8 cellular contexts compared by ENCODE assay signal in genomic region chr21:44920694-44921604, GRCh38. TPM values are rescaled to one million over a fixed set of nuclear protein-coding genes. Genes with fewer than 3 reads are reported as not detected.
DNase-seq lines count a peak whose midpoint lies in the region; ATAC-seq and TF ChIP-seq lines count a peak whose summit lies in the region.

Gene ITGB2 (minus strand): TSS chr21:44920899. CDS start chr21:44910782, 10,117 bp downstream.

- peak; percentile 44 to 83 (median 53) for DNase-seq in CD4-positive, CD25-positive, alpha-beta regulatory T cell
- peak; percentile 86 for DNase-seq in SKM-1 (lab: John Stamatoyannopoulos, UW; ENCODE audit: unreplicated experiment)
- peak in 1 of 2 donors; percentile 36 for DNase-seq in central memory CD8-positive, alpha-beta T cell (ENCODE audit: low spot score in 2 of 2)
- DNase-seq in type B pancreatic cell (ENCODE audit: extremely low spot score, unreplicated experiment), result no peak
- no peak for DNase-seq in COLO668 (lab: John Stamatoyannopoulos, UW; ENCODE audit: unreplicated experiment)
- no peak for DNase-seq in osteocyte (ENCODE audit: extremely low spot score, unreplicated experiment)

- H3K27me3 ChIP-seq in CD4-positive, CD25-positive, alpha-beta regulatory T cell (ENCODE audit: control insufficient read depth, insufficient read depth, low read length), result no peaks in the 10 kb centered on the region
- no peaks in the 10 kb centered on the region for H3K27me3 ChIP-seq in neutrophil

- H3K4me1 Mint-ChIP-seq in CD4-positive, CD25-positive, alpha-beta regulatory T cell, result peaks cover 34 to 88% (median 60%) of the 10 kb centered on the region in 4 donors
- peaks cover 86% of the 10 kb centered on the region for H3K4me1 Mint-ChIP-seq in central memory CD8-positive, alpha-beta T cell
- H3K4me1 Mint-ChIP-seq in type B pancreatic cell (ENCODE audit: unreplicated experiment) (no peaks in the 10 kb centered on the region), osteocyte (ENCODE audit: unreplicated experiment) (peaks cover 6% of the 10 kb centered on the region)

- peak within 1 kb of the TSS; percentile 97 to 99 (median 99) for H3K27ac Mint-ChIP-seq in CD4-positive, CD25-positive, alpha-beta regulatory T cell
- H3K27ac Mint-ChIP-seq in central memory CD8-positive, alpha-beta T cell (ENCODE audit: low read depth), result peak within 1 kb of the TSS; percentile 97
- no peak within 1 kb of the TSS for H3K27ac Mint-ChIP-seq in type B pancreatic cell
- H3K27ac Mint-ChIP-seq in osteocyte (ENCODE audit: unreplicated experiment), result no peak within 1 kb of the TSS

- TF ChIP-seq CTCF in neutrophil (IDR thresholded peaks at IDR 0.05) (no peak), type B pancreatic cell (conservative IDR thresholded peaks at IDR 0.05) (no peak), osteocyte (IDR thresholded peaks at IDR 0.05) (no peak)

- no peaks in the 10 kb centered on the region for H3K27me3 Mint-ChIP-seq in CD4-positive, CD25-positive, alpha-beta regulatory T cell
- no peaks in the 10 kb centered on the region for H3K27me3 Mint-ChIP-seq in central memory CD8-positive, alpha-beta T cell
- peaks cover 56% of the 10 kb centered on the region for H3K27me3 Mint-ChIP-seq in type B pancreatic cell
- H3K27me3 Mint-ChIP-seq in osteocyte (ENCODE audit: unreplicated experiment), result peaks cover 28% of the 10 kb centered on the region

- H3K4me1 ChIP-seq in CD4-positive, CD25-positive, alpha-beta regulatory T cell (ENCODE audit: control insufficient read depth, insufficient read depth, low read length, poor library complexity, severe bottlenecking), result peaks cover 90% of the 10 kb centered on the region
- peaks cover 83 to 88% of the 10 kb centered on the region in 2 experiments for H3K4me1 ChIP-seq in neutrophil (ENCODE audit: control insufficient read depth in 1 of 2, insufficient read depth in 1 of 2, low read depth in 1 of 2, low read length in 1 of 2)

- H3K36me3 Mint-ChIP-seq in CD4-positive, CD25-positive, alpha-beta regulatory T cell, result peaks cover 11% of the 10 kb centered on the region
- H3K36me3 Mint-ChIP-seq in central memory CD8-positive, alpha-beta T cell (ENCODE audit: insufficient read depth), result peaks cover 35% of the 10 kb centered on the region
- H3K36me3 Mint-ChIP-seq in type B pancreatic cell, result no peaks in the 10 kb centered on the region
- H3K36me3 Mint-ChIP-seq in osteocyte (ENCODE audit: unreplicated experiment), result peaks cover 4% of the 10 kb centered on the region

- H3K27ac ChIP-seq in CD4-positive, CD25-positive, alpha-beta regulatory T cell (ENCODE audit: insufficient read depth, low read length, poor library complexity, severe bottlenecking), result peak within 1 kb of the TSS; percentile 78
- peak within 1 kb of the TSS; percentile 99 for H3K27ac ChIP-seq in neutrophil

- peaks cover 16% of the 10 kb centered on the region for H3K36me3 ChIP-seq in CD4-positive, CD25-positive, alpha-beta regulatory T cell (ENCODE audit: control insufficient read depth, insufficient read depth, low read length)
- H3K36me3 ChIP-seq in neutrophil, result peaks cover 26% of the 10 kb centered on the region

- no peaks in the 10 kb centered on the region for H3K9me3 ChIP-seq in CD4-positive, CD25-positive, alpha-beta regulatory T cell (ENCODE audit: control insufficient read depth in 2 of 2, low read length in 2 of 2)
- no peaks in the 10 kb centered on the region for H3K9me3 ChIP-seq in neutrophil

- H3K9me3 Mint-ChIP-seq in CD4-positive, CD25-positive, alpha-beta regulatory T cell, result peaks cover 0 to 4% (median 0%) of the 10 kb centered on the region in 7 donors
- no peaks in the 10 kb centered on the region for H3K9me3 Mint-ChIP-seq in central memory CD8-positive, alpha-beta T cell
- no peaks in the 10 kb centered on the region for H3K9me3 Mint-ChIP-seq in type B pancreatic cell
- H3K9me3 Mint-ChIP-seq in osteocyte (ENCODE audit: unreplicated experiment), result no peaks in the 10 kb centered on the region

- H3K4me3 Mint-ChIP-seq in CD4-positive, CD25-positive, alpha-beta regulatory T cell, result peak within 1 kb of the TSS; percentile 98 to 100 (median 98)
- peak within 1 kb of the TSS; percentile 93 for H3K4me3 Mint-ChIP-seq in central memory CD8-positive, alpha-beta T cell
- H3K4me3 Mint-ChIP-seq in type B pancreatic cell (no peak within 1 kb of the TSS), osteocyte (ENCODE audit: unreplicated experiment) (no peak within 1 kb of the TSS)

- ATAC-seq in CD4-positive, CD25-positive, alpha-beta regulatory T cell (ENCODE audit: low read depth in 2 of 2), result peak; percentile 63
- peak; percentile 54 for ATAC-seq in GM21825 (IDR thresholded peaks at IDR 0.05; ENCODE audit: unreplicated experiment)
- peak; percentile 70 for ATAC-seq in central memory CD8-positive, alpha-beta T cell (replicated peaks; ENCODE audit: extremely low read depth, poor library complexity, severe bottlenecking)

- peak within 1 kb of the TSS; percentile 98 for H3K4me3 ChIP-seq in CD4-positive, CD25-positive, alpha-beta regulatory T cell (ENCODE audit: low read depth, low read length)
- H3K4me3 ChIP-seq in neutrophil (ENCODE audit: low read depth in 1 of 2, low read length in 1 of 2), result peak within 1 kb of the TSS; percentile 97 to 99

RNA-seq across cellular contexts. Expression of gene ITGB2, which starts in this region (rescaled TPM):
- total RNA-seq in CD4-positive, CD25-positive, alpha-beta regulatory T cell, result 411 TPM
- 100 to 1,000 TPM; 415 to 519 (median 446) TPM for polyA plus RNA-seq in CD4-positive, CD25-positive, alpha-beta regulatory T cell
- total RNA-seq in type B pancreatic cell (ENCODE audit: low replicate concordance), result 0.36 and 0.80 TPM in 2 replicates
- total RNA-seq in osteocyte, result 0.62 and 1.1 TPM in 2 replicates

Comparison
In these comparisons a context has a peak if more than half of its experiments do, and no peak if none do; other contexts are left out.
1. RNA of gene ITGB2 (total RNA-seq): 411 TPM in CD4-positive, CD25-positive, alpha-beta regulatory T cell (single experiment); 0.36 to 0.80 TPM in type B pancreatic cell and 0.62 to 1.1 TPM in osteocyte; every median in the first group is over 100 times any median in the second.
2. DNase-seq: peak in CD4-positive, CD25-positive, alpha-beta regulatory T cell (3 of 3) and SKM-1 (single experiment); none in type B pancreatic cell (single experiment), COLO668 (single experiment) and osteocyte (single experiment).
3. H3K27ac Mint-ChIP-seq: peak in CD4-positive, CD25-positive, alpha-beta regulatory T cell (3 of 3) and central memory CD8-positive, alpha-beta T cell (single experiment); none in type B pancreatic cell (single experiment) and osteocyte (single experiment).
4. H3K4me3 Mint-ChIP-seq: peak in CD4-positive, CD25-positive, alpha-beta regulatory T cell (4 of 4) and central memory CD8-positive, alpha-beta T cell (single experiment); none in type B pancreatic cell (single experiment) and osteocyte (single experiment).
5. Peak in every context shown above with its lines, with median percentiles within 50 percentile points of each other: ATAC-seq.